ENCODE assay signal across 7 cellular contexts in genomic region chr16:64181526-64181925, GRCh38.
"Had no signal": no experiment of that assay in that cellular context is flagged by ENCODE, and none has a peak within 500 bp of the region (broad histone marks: within the 10 kb centered on the region; RNA-seq: fewer than 3 reads in every experiment).

No MANE protein-coding gene starts in this region.

- H3K4me3 Mint-ChIP-seq: GM23338, H9 had no signal

- DNase-seq: H9, HCEC 1CT, IMR-90 had no signal

- H2AFZ ChIP-seq: GM23338 had no signal

- H3K4me3 ChIP-seq: GM23338 had no signal

- FAIRE-seq: H1, H54, HTR-8/SVneo had no signal

- H3K27ac Mint-ChIP-seq: GM23338, H9 had no signal

- H3K4me2 ChIP-seq: GM23338 had no signal
